In the genomic region with DNA sequence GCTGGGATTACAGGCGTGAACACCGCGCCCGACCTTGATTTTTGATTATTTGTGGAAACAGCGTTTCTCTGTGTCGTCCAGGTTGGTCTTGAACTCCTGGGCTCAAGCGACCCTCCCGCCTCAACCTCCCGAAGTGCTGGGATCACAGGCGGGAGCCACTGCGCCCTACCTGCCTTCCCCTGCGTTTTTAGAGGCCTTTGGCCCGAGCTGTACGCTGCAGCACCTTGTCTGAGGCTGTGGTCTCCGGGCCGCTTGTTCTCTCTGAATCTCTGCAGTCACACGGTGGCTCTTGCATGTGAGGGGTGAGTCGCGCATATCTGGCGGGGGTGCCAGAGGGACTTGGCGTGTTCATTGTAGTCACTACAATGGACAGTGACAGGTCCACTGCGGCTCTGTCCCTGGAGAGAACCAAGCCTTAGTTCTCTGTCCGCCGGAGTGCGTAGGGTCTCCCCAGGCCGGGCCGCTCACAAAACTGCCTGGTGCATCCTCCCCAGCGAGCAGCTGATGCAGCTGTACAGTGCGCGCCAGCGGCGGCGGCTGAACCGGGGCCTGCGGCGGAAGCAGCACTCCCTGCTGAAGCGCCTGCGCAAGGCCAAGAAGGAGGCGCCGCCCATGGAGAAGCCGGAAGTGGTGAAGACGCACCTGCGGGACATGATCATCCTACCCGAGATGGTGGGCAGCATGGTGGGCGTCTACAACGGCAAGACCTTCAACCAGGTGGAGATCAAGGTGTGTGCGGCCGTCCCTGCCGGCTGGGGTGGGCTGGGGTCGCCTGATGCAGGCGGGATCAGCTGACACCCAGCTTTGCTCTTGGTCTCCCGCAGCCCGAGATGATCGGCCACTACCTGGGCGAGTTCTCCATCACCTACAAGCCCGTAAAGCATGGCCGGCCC, we compare ENCODE assay signal across 8 cellular contexts. TPM values are rescaled to one million over a fixed set of nuclear protein-coding genes. Genes with fewer than 3 reads are reported as not detected.
DNase-seq lines count a peak whose midpoint lies in the region; ATAC-seq and TF ChIP-seq lines count a peak whose summit lies in the region.
"Not testable (repeated sequence)": the region's sequence is repeated elsewhere in the genome, so short reads cannot be mapped to it uniquely, and the experiment has no call there.

No MANE protein-coding gene starts in this region.

- peak overlapping the region; percentile 89; the same call in 1 of the 2 replicates for H3K27ac ChIP-seq in PC-9

- H3K27me3 Mint-ChIP-seq in activated T-cell treated with anti-CD3 and anti-CD28 coated beads, Interleukin-2, amount 50 U/mL, for 24 hours; central memory CD8-positive, alpha-beta T cell; glutamatergic neuron (ENCODE audit: unreplicated experiment); mesothelial cell of epicardium (ENCODE audit: low read depth): not testable (repeated sequence)

- not testable (repeated sequence) for ATAC-seq in central memory CD8-positive, alpha-beta T cell (replicated peaks; ENCODE audit: extremely low read depth, poor library complexity, severe bottlenecking)

- H2AFZ ChIP-seq in PC-9, result not testable (repeated sequence)

- POLR2A ChIA-PET in PC-9 (lab: Charles Lee; ENCODE audit: unreplicated experiment), result not testable (repeated sequence)

- CTCF ChIA-PET in PC-9 (lab: Charles Lee), result not testable (repeated sequence)

- not testable (repeated sequence) for TF ChIP-seq CTCF in AG09309 (IDR thresholded peaks at IDR 0.05; ENCODE audit: control insufficient read depth, insufficient read depth, low read depth, low read length, missing control alignments); PC-9 (conservative IDR thresholded peaks at IDR 0.05); glutamatergic neuron (IDR thresholded peaks at IDR 0.05; ENCODE audit: partially characterized antibody, unreplicated experiment); mesothelial cell of epicardium (IDR thresholded peaks at IDR 0.05; ENCODE audit: unreplicated experiment)

- H3K9ac ChIP-seq in skeletal muscle satellite cell (ENCODE audit: low read depth, low read length), result peak overlapping the region; percentile 99

- H3K4me3 ChIP-seq in AG09309 (ENCODE audit: control insufficient read depth, low read depth, low read length) (peak overlapping the region; percentile 92), HAP-1 (peak overlapping the region; percentile 99), PC-9 (peak overlapping the region; percentile 76), skeletal muscle satellite cell (ENCODE audit: low read length) (peak overlapping the region; percentile 98)

- intact Hi-C loops in PC-9 (cut with micrococcal nuclease; ENCODE audit: unreplicated experiment), result not testable (repeated sequence)

- peak overlapping the region; percentile 100 for H3K27ac Mint-ChIP-seq in activated T-cell treated with anti-CD3 and anti-CD28 coated beads, Interleukin-2, amount 50 U/mL, for 24 hours
- H3K27ac Mint-ChIP-seq in central memory CD8-positive, alpha-beta T cell (ENCODE audit: low read depth), result peak overlapping the region; percentile 99
- H3K27ac Mint-ChIP-seq in glutamatergic neuron (ENCODE audit: unreplicated experiment) (peak overlapping the region; percentile 86), mesothelial cell of epicardium (peak overlapping the region; percentile 81)

- peaks cover 20% of the 10 kb centered on the region for H3K4me1 ChIP-seq in HAP-1
- H3K4me1 ChIP-seq in PC-9 (replicated peaks; ENCODE audit: insufficient read depth), result peaks cover 19% of the 10 kb centered on the region
- H3K4me1 ChIP-seq in skeletal muscle satellite cell (ENCODE audit: control insufficient read depth, insufficient read depth, low read length), result peaks cover 26% of the 10 kb centered on the region

- peaks cover 40% of the 10 kb centered on the region for H3K79me2 ChIP-seq in PC-9 (ENCODE audit: low read depth)

- H3K9me3 Mint-ChIP-seq in activated T-cell treated with anti-CD3 and anti-CD28 coated beads, Interleukin-2, amount 50 U/mL, for 24 hours; central memory CD8-positive, alpha-beta T cell; mesothelial cell of epicardium: not testable (repeated sequence)
- peaks cover 20% of the 10 kb centered on the region for H3K9me3 Mint-ChIP-seq in glutamatergic neuron (ENCODE audit: unreplicated experiment)

- peak overlapping the region; percentile 98 for H3K4me3 Mint-ChIP-seq in activated T-cell treated with anti-CD3 and anti-CD28 coated beads, Interleukin-2, amount 50 U/mL, for 24 hours
- peak overlapping the region; percentile 98 for H3K4me3 Mint-ChIP-seq in central memory CD8-positive, alpha-beta T cell
- peak overlapping the region; percentile 90 for H3K4me3 Mint-ChIP-seq in glutamatergic neuron (ENCODE audit: unreplicated experiment)
- H3K4me3 Mint-ChIP-seq in mesothelial cell of epicardium, result peak overlapping the region; percentile 100

- BruUV-seq in PC-9 (replicated peaks; lab: Mats Ljungman, UMichigan), result not testable (repeated sequence)

- H3K36me3 Mint-ChIP-seq in activated T-cell treated with anti-CD3 and anti-CD28 coated beads, Interleukin-2, amount 50 U/mL, for 24 hours (ENCODE audit: low read depth), result peaks cover 62% of the 10 kb centered on the region
- peaks cover 63% of the 10 kb centered on the region for H3K36me3 Mint-ChIP-seq in central memory CD8-positive, alpha-beta T cell (ENCODE audit: insufficient read depth)
- not testable (repeated sequence) for H3K36me3 Mint-ChIP-seq in glutamatergic neuron (ENCODE audit: unreplicated experiment)
- H3K36me3 Mint-ChIP-seq in mesothelial cell of epicardium, result peaks cover 25% of the 10 kb centered on the region

- H3K36me3 ChIP-seq in HAP-1 (replicated peaks) (peaks cover 60% of the 10 kb centered on the region), skeletal muscle satellite cell (ENCODE audit: insufficient read depth, low read length) (peaks cover 54% of the 10 kb centered on the region)
- not testable (repeated sequence) for H3K36me3 ChIP-seq in PC-9 (ENCODE audit: low read depth)

- H3K27me3 ChIP-seq in HAP-1 (ENCODE audit: low read depth); PC-9 (ENCODE audit: insufficient read depth, low read depth); skeletal muscle satellite cell (ENCODE audit: control insufficient read depth, insufficient read depth, low read length): not testable (repeated sequence)

- DNase-seq in AG09309 (ENCODE audit: low read depth); HAP-1 (ENCODE audit: low spot score in 2 of 2); PC-9; activated T-cell treated with anti-CD3 and anti-CD28 coated beads, Interleukin-2, amount 50 U/mL, for 24 hours; glutamatergic neuron; mesothelial cell of epicardium (ENCODE audit: low spot score in 2 of 2, unreplicated experiment in 2 of 2): not testable (repeated sequence)
- peak in 1 of 2 donors; percentile 27 for DNase-seq in central memory CD8-positive, alpha-beta T cell (ENCODE audit: low spot score in 2 of 2)

- H3K4me1 Mint-ChIP-seq in activated T-cell treated with anti-CD3 and anti-CD28 coated beads, Interleukin-2, amount 50 U/mL, for 24 hours (ENCODE audit: low read depth), result peaks cover 43% of the 10 kb centered on the region
- peaks cover 20% of the 10 kb centered on the region for H3K4me1 Mint-ChIP-seq in central memory CD8-positive, alpha-beta T cell
- not testable (repeated sequence) for H3K4me1 Mint-ChIP-seq in glutamatergic neuron (ENCODE audit: low read depth, unreplicated experiment)
- H3K4me1 Mint-ChIP-seq in mesothelial cell of epicardium, result peaks cover 12% of the 10 kb centered on the region

- H3K9me2 ChIP-seq in PC-9 (ENCODE audit: insufficient read depth), result not testable (repeated sequence)

- H4K20me1 ChIP-seq in PC-9 (ENCODE audit: insufficient read depth), result peaks cover 39% of the 10 kb centered on the region

- peaks cover 79% of the 10 kb centered on the region for H3F3A ChIP-seq in PC-9 (ENCODE audit: insufficient read depth, low read depth)

- H3K4me2 ChIP-seq in PC-9 (peak overlapping the region; percentile 90), skeletal muscle satellite cell (ENCODE audit: low read length) (peak overlapping the region; percentile 99)

- H3K9me3 ChIP-seq in HAP-1; PC-9 (ENCODE audit: insufficient read depth, low read depth); skeletal muscle satellite cell (replicated peaks; ENCODE audit: low read length): not testable (repeated sequence)

- in situ Hi-C loops in HAP-1 (cut with MboI; ENCODE audit: low sequenced_read_pairs), result not testable (repeated sequence)

RNA-seq across cellular contexts. Expression of gene RPS15, which starts 1.6 kb away (rescaled TPM):
- 967 and 1,004 TPM in 2 replicates for total RNA-seq in PC-9 (2021)
- 603 TPM for total RNA-seq in glutamatergic neuron (ENCODE audit: unreplicated experiment)
- 1,014 to 1,040 TPM (median 1,034 TPM) in 3 replicates for total RNA-seq in mesothelial cell of epicardium
- total RNA-seq in skeletal muscle satellite cell (2012; rRNA removed), result 803 and 928 TPM in 2 replicates

RNA-seq across cellular contexts. Expression of gene APC2, which starts 10.2 kb away (rescaled TPM):
- 1.6 and 2.7 TPM in 2 replicates for total RNA-seq in PC-9 (2021)
- 371 TPM for total RNA-seq in glutamatergic neuron (ENCODE audit: unreplicated experiment)
- total RNA-seq in mesothelial cell of epicardium, result 2.3 to 2.8 TPM (median 2.4 TPM) in 3 replicates
- under 0.01 and 0.51 TPM in 2 replicates for total RNA-seq in skeletal muscle satellite cell (2012; rRNA removed)

RNA-seq across cellular contexts. Expression of gene DAZAP1, which starts 32.4 kb away (rescaled TPM):
- total RNA-seq in PC-9 (2021) (122 and 144 TPM in 2 replicates), glutamatergic neuron (ENCODE audit: unreplicated experiment) (135 TPM), mesothelial cell of epicardium (130 to 134 TPM (median 131 TPM) in 3 replicates)
- total RNA-seq in skeletal muscle satellite cell (2012; rRNA removed), result 54.8 and 58.5 TPM in 2 replicates

RNA-seq across cellular contexts. Expression of gene GAMT, which starts 38.4 kb away (rescaled TPM):
- 27.3 and 30.9 TPM in 2 replicates for total RNA-seq in PC-9 (2021)
- total RNA-seq in glutamatergic neuron (ENCODE audit: unreplicated experiment), result 17.9 TPM
- total RNA-seq in mesothelial cell of epicardium, result 41.5 to 44.5 TPM (median 42.6 TPM) in 3 replicates
- total RNA-seq in skeletal muscle satellite cell (2012; rRNA removed), result 25.6 and 31.5 TPM in 2 replicates

RNA-seq across cellular contexts. Expression of gene C19orf25, which starts 39.2 kb away (rescaled TPM):
- 28.0 and 31.2 TPM in 2 replicates for total RNA-seq in PC-9 (2021)
- 29.2 TPM for total RNA-seq in glutamatergic neuron (ENCODE audit: unreplicated experiment)
- total RNA-seq in mesothelial cell of epicardium, result 29.4 to 34.2 TPM (median 30.0 TPM) in 3 replicates
- 25.3 and 32.4 TPM in 2 replicates for total RNA-seq in skeletal muscle satellite cell (2012; rRNA removed)

Comparison
In these comparisons a context has a peak if more than half of its experiments do, and no peak if none do; other contexts are left out.
1. RNA of gene APC2, which starts 10.2 kb away (total RNA-seq): 371 TPM in glutamatergic neuron (single experiment); 2.3 to 2.8 TPM in mesothelial cell of epicardium and 1.6 to 2.7 TPM in PC-9; every median in the first group is over 10 times any median in the second.
2. Peak in every context shown above with its lines, with median percentiles within 50 percentile points of each other: H3K4me3 ChIP-seq, H3K27ac Mint-ChIP-seq and H3K4me3 Mint-ChIP-seq.